ENCODE assay signal across 9 cellular contexts in genomic region chr11:86559311-86559945, GRCh38.
DNase-seq lines count a peak whose midpoint lies in the region; ATAC-seq and TF ChIP-seq lines count a peak whose summit lies in the region.
"Had no signal": no experiment of that assay in that cellular context is flagged by ENCODE, and none has a peak within 500 bp of the region (broad histone marks: within the 10 kb centered on the region; RNA-seq: fewer than 3 reads in every experiment).

No MANE protein-coding gene starts in this region.

- no peak overlapping the region for H2AK5ac ChIP-seq in H9 (ENCODE audit: insufficient read length, low read length)

- no CpG with 5 or more reads among the region's 7 CpGs for WGBS in H9 (ENCODE audit: extremely low coverage, insufficient read length, low lambda C conversion rate)

- no peaks in the 10 kb centered on the region for H3K79me1 ChIP-seq in H9 (ENCODE audit: insufficient read depth, low read depth, low read length, poor library complexity, severe bottlenecking)

- peaks cover 6 to 8% of the 10 kb centered on the region in 2 experiments for H3K4me1 Mint-ChIP-seq in H9

- H3K36me3 Mint-ChIP-seq in H9 (ENCODE audit: insufficient read depth in 1 of 3, low read depth in 3 of 3), result no peaks in the 10 kb centered on the region; a peak in 1 of 7 replicates

- H3K9ac ChIP-seq in H9 (ENCODE audit: extremely low read depth, insufficient read length, low read length), result no peak overlapping the region

- peaks cover 0 to 8% of the 10 kb centered on the region in 2 experiments; a peak in 3 of 5 replicates for H3K9me3 Mint-ChIP-seq in H9

- H3K14ac ChIP-seq in H9 (ENCODE audit: insufficient read depth, low read length), result no peak overlapping the region

- ATAC-seq in HG03095 (IDR thresholded peaks at IDR 0.05; ENCODE audit: unreplicated experiment) (no peak), HG03280 (IDR thresholded peaks at IDR 0.05; ENCODE audit: unreplicated experiment) (no peak), GM19023 (IDR thresholded peaks at IDR 0.05; ENCODE audit: unreplicated experiment) (no peak)

- H3K4me1 ChIP-seq in H9 (ENCODE audit: insufficient read depth, low read length), result no peaks in the 10 kb centered on the region

- peak overlapping the region; percentile 23 to 39 (median 28); a peak in 4 of 7 replicates for H3K27ac Mint-ChIP-seq in H9

- H3K79me2 ChIP-seq in H9 (ENCODE audit: insufficient read depth, low read length), result no peaks in the 10 kb centered on the region

- H3T11ph ChIP-seq in H9 (ENCODE audit: low read length), result no peak overlapping the region

- H3K4me2 ChIP-seq in H9 (ENCODE audit: insufficient read depth, insufficient read length, low read length), result no peak overlapping the region

- H4K5ac ChIP-seq in H9 (ENCODE audit: insufficient read length, low read depth, low read length), result no peak overlapping the region

- no peak for DNase-seq in H9
- DNase-seq in cerebellum (ENCODE audit: low spot score), result peak; percentile 25
- DNase-seq in kidney glomerular epithelial cell (lab: John Stamatoyannopoulos, UW), result peak; percentile 18
- peak; percentile 53 for DNase-seq in smooth muscle cell of the brain vasculature (ENCODE audit: low read depth, low spot score)
- no peak for DNase-seq in activated CD4-positive, CD25-positive, alpha-beta regulatory T cell treated with anti-CD3 and anti-CD28 coated beads, Interleukin-2, amount 50 U/mL, for 72 hours
- DNase-seq: stimulated activated CD4-positive, alpha-beta T cell treated with anti-CD3 and anti-CD28 coated beads, Interleukin-12 subunit alpha, Interleukin-12 subunit beta, amount 100 ng/mL, for 4 hours had no signal

- H2BK5ac ChIP-seq in H9 (ENCODE audit: insufficient read length, low read length), result no peak overlapping the region

- no peak overlapping the region for H2BK20ac ChIP-seq in H9 (ENCODE audit: low read depth, low read length, poor library complexity, severe bottlenecking)

- no peak for TF ChIP-seq CTCF in H9 (conservative IDR thresholded peaks at IDR 0.05)

- no peaks in the 10 kb centered on the region for H3K27me3 ChIP-seq in H9 (ENCODE audit: insufficient read depth, low read length)

- H4K8ac ChIP-seq in H9 (replicated peaks; ENCODE audit: insufficient read length, low read depth, low read length), result no peak overlapping the region

- H3K23me2 ChIP-seq in H9 (ENCODE audit: insufficient read length, low read depth, low read length, poor library complexity, severe bottlenecking), result no peaks in the 10 kb centered on the region

- no peak overlapping the region for H3K18ac ChIP-seq in H9 (ENCODE audit: insufficient read length, low read depth, low read length)

- no peak overlapping the region for H3K27ac ChIP-seq in H9 (ENCODE audit: insufficient read length, low read depth, low read length)

- no peaks in the 10 kb centered on the region; the same call in none of the 2 replicates for H3K27me3 Mint-ChIP-seq in H9 (ENCODE audit: low read depth)

- H3K23ac ChIP-seq in H9 (ENCODE audit: insufficient read length, low read depth, low read length), result no peak overlapping the region

- H4K91ac ChIP-seq in H9 (ENCODE audit: insufficient read length, low read depth, low read length), result no peak overlapping the region

- H3K4ac ChIP-seq in H9 (ENCODE audit: low read depth, low read length), result no peak overlapping the region

- no peak overlapping the region for H3K4me3 Mint-ChIP-seq in H9

- no peak overlapping the region for H2AFZ ChIP-seq in H9 (ENCODE audit: low read length)

- H3K9me3 ChIP-seq in H9 (ENCODE audit: control insufficient read depth, low read depth, low read length), result no peaks in the 10 kb centered on the region

- no peaks in the 10 kb centered on the region for H4K20me1 ChIP-seq in H9 (ENCODE audit: control insufficient read depth, insufficient read depth, insufficient read length)

- no peak overlapping the region for H2BK120ac ChIP-seq in H9 (ENCODE audit: low read depth, low read length, poor library complexity, severe bottlenecking)

- no peak overlapping the region for H2BK12ac ChIP-seq in H9 (ENCODE audit: insufficient read length, low read depth, low read length)

- H3K56ac ChIP-seq in H9 (ENCODE audit: insufficient read length, low read depth, low read length), result no peak overlapping the region

- no peak overlapping the region for H2BK15ac ChIP-seq in H9 (ENCODE audit: low read depth, low read length)

Comparison
In these comparisons a context has a peak if more than half of its experiments do, and no peak if none do; other contexts are left out.
1. DNase-seq: peak in cerebellum (single experiment), kidney glomerular epithelial cell (single experiment) and smooth muscle cell of the brain vasculature (single experiment); none in H9 (single experiment) and activated CD4-positive, CD25-positive, alpha-beta regulatory T cell treated with anti-CD3 and anti-CD28 coated beads, Interleukin-2, amount 50 U/mL, for 72 hours (single experiment).